In genomic region chr5:100249870-100250269, GRCh38 we compare ENCODE assay signal across 30 cellular contexts.
"Had no signal": no experiment of that assay in that cellular context is flagged by ENCODE, and none has a peak within 500 bp of the region (broad histone marks: within the 10 kb centered on the region; RNA-seq: fewer than 3 reads in every experiment).

No MANE protein-coding gene starts in this region.

- H3K27me3 ChIP-seq: heart left ventricle, left lung, neural progenitor cell, neutrophil, suprapubic skin, tibial artery, upper lobe of right lung had no signal

- H3K27me3 Mint-ChIP-seq: progenitor cell of endocrine pancreas had no signal

- H3K27ac ChIP-seq: heart left ventricle, left lung, lower lobe of right lung, neural progenitor cell, neutrophil, parathyroid adenoma, skin epidermis, suprapubic skin, thoracic aorta, tibial artery, upper lobe of right lung had no signal

- H3K4me1 ChIP-seq: heart left ventricle, left lung, lower lobe of right lung, neural progenitor cell, parathyroid adenoma, suprapubic skin, tibial artery, upper lobe of right lung had no signal

- DNase-seq: heart left ventricle; hypothalamus; immature natural killer cell; kidney; left colon; left lung; lower lobe of right lung; mammary epithelial cell; mesenchymal stem cell; natural killer cell; nephron progenitor cell; occipital lobe; retina; stimulated activated CD4-positive, alpha-beta T cell treated with anti-CD3 and anti-CD28 coated beads, Interleukin-12 subunit alpha, Interleukin-12 subunit beta, amount 100 ng/mL, for 4 hours; stimulated activated CD4-positive, alpha-beta T cell treated with anti-CD3 and anti-CD28 coated beads, Interleukin-15, amount 100 ng/mL, for 24 hours; stimulated activated CD4-positive, alpha-beta T cell treated with anti-CD3 and anti-CD28 coated beads, Interleukin-2, amount 100 ng/mL, for 24 hours; stimulated activated CD4-positive, alpha-beta T cell treated with anti-CD3 and anti-CD28 coated beads, Interleukin-4, amount 100 ng/mL, for 1 hour; stimulated activated naive CD4-positive, alpha-beta T cell treated with Interleukin-2 at 50 U/mL for 16 hours; tibial artery; trophoblast cell; upper lobe of right lung had no signal

- H3K27ac Mint-ChIP-seq: immature natural killer cell, natural killer cell, nephron progenitor cell, neural progenitor cell, progenitor cell of endocrine pancreas had no signal

- ATAC-seq: heart left ventricle, left colon, left lung, natural killer cell, right cardiac atrium, sciatic nerve, upper lobe of right lung had no signal

- H3K9me3 Mint-ChIP-seq: nephron progenitor cell, neural progenitor cell had no signal

- H3K36me3 Mint-ChIP-seq: immature natural killer cell, natural killer cell, neural progenitor cell had no signal

- H3K4me3 Mint-ChIP-seq: immature natural killer cell, natural killer cell, nephron progenitor cell, neural progenitor cell had no signal

- H3K4me1 Mint-ChIP-seq: immature natural killer cell, natural killer cell had no signal
